Comparison of ENCODE assay signal across 10 cellular contexts in the genomic region with DNA sequence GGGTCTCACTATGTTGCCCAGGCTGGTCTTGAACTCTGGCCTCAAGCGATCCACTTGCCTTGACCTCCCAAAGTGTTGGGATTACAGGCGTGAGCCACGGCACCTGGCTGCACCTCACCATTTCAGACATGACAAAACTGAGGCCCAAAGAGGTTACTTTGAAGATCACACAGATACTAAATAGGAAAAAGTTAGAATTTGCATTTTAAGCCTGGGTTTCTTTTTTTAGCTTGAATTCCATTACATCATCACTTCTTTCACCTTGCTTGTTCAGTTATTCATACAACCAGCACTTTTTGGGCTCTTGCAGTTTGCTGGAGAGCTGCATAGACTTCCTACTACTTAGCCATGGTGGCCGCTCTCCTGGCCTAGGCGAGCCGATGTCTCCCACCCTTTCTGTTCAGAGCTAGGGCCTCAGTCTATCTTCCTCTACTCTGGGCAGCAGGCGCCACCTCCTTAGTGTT. TPM values are rescaled to one million over a fixed set of nuclear protein-coding genes. Genes with fewer than 3 reads are reported as not detected.
DNase-seq lines count a peak whose midpoint lies in the region; ATAC-seq, FAIRE-seq and TF ChIP-seq lines count a peak whose summit lies in the region.
"Had no signal": no experiment of that assay in that cellular context is flagged by ENCODE, and none has a peak within 500 bp of the region (broad histone marks: within the 10 kb centered on the region; RNA-seq: fewer than 3 reads in every experiment).

No MANE protein-coding gene starts in this region.

- in situ Hi-C loops in HepG2 (cut with HindIII; ENCODE audit: extremely low pct_ligation_motif_present, low pct_unique_long_range_greater_than_20kb): loop anchor here (5.0 to 10.0 kb wide), 2 partner anchors 77 to 319 kb away; no protein-coding TSS in a partner anchor

- intact Hi-C loops in HepG2 (cut with micrococcal nuclease; ENCODE audit: unreplicated experiment): loop anchor here (1.0 to 2.0 kb wide), 2 partner anchors 77 to 317 kb away; no protein-coding TSS in a partner anchor
- intact Hi-C loops in right lobe of liver (cut with DNase I): loop anchor here (5.0 kb wide), 1 partner anchor 314 kb away; no protein-coding TSS in a partner anchor

- TF ChIP-seq POLR2A in HepG2 (IDR thresholded peaks at IDR 0.05; ENCODE audit: insufficient read depth in 1 of 2, low read depth in 2 of 2, low read length in 2 of 2) (no peak), right lobe of liver (IDR thresholded peaks at IDR 0.05) (no peak)

- POLR2A ChIA-PET in HepG2 (lab: Yijun Ruan, JAX): no interaction called here

- no peaks in the 10 kb centered on the region for H3K79me2 ChIP-seq in HepG2 (ENCODE audit: insufficient read depth, low read length)
- H3K79me2 ChIP-seq in OCI-LY3 (ENCODE audit: low read length): no peaks in the 10 kb centered on the region

- H3K4me3 ChIP-seq in HepG2 (replicated peaks in 1 of 3; ENCODE audit: insufficient read depth in 1 of 3, low read depth in 2 of 3, low read length in 3 of 3) (no peak overlapping the region), right lobe of liver (no peak overlapping the region), OCI-LY3 (ENCODE audit: low read length) (peak overlapping the region; percentile 65; the same call in 1 of the 2 replicates)

- H2AFZ ChIP-seq in HepG2 (ENCODE audit: low read length): no peak overlapping the region
- peak overlapping the region; percentile 14; the same call in 1 of the 2 replicates for H2AFZ ChIP-seq in OCI-LY3 (ENCODE audit: low read depth, low read length)

- H3K27ac ChIP-seq in HepG2 (ENCODE audit: extremely low read length, insufficient read depth, low read length) (no peak overlapping the region), right lobe of liver (no peak overlapping the region), OCI-LY3 (ENCODE audit: low read length) (peak overlapping the region; percentile 62)

- 57% methylated on average over 7 of the region's 7 CpGs for WGBS in HepG2 (ENCODE audit: low lambda C conversion rate)
- WGBS in right lobe of liver (ENCODE audit: insufficient coverage, low coverage, low lambda C conversion rate, missing lambda C conversion rate): 57% methylated on average over 7 of the region's 7 CpGs

- H3K4me2 ChIP-seq in HepG2 (ENCODE audit: low read depth, low read length) (no peak overlapping the region), OCI-LY3 (ENCODE audit: low read length) (peak overlapping the region; percentile 85)

- H3K36me3 ChIP-seq in HepG2 (replicated peaks in 1 of 2; ENCODE audit: control insufficient read depth in 1 of 2, insufficient read depth in 2 of 2, low read length in 2 of 2) (no peaks in the 10 kb centered on the region), right lobe of liver (no peaks in the 10 kb centered on the region), OCI-LY3 (replicated peaks; ENCODE audit: low read depth, low read length) (no peaks in the 10 kb centered on the region)

- peak overlapping the region; percentile 76 for H3K4me3 Mint-ChIP-seq in central memory CD8-positive, alpha-beta T cell

- DNase-seq in HepG2 (ENCODE audit: low spot score): no peak
- DNase-seq in right lobe of liver: no peak
- DNase-seq in central memory CD8-positive, alpha-beta T cell (ENCODE audit: low spot score in 2 of 2): no peak
- no peak for DNase-seq in cerebellar cortex (ENCODE audit: low spot score)
- no peak for DNase-seq in HT-29 (ENCODE audit: low spot score)
- no peak for DNase-seq in islet precursor cell
- DNase-seq in NK-92 (lab: John Stamatoyannopoulos, UW; ENCODE audit: unreplicated experiment): no peak

- CTCF ChIA-PET in HepG2 (lab: Yijun Ruan, JAX; ENCODE audit: low intra/inter-chr PET ratio, low total read pairs): interaction anchor here (1.7 to 2.1 kb wide), 3 partner anchors 80 to 317 kb away, joined by 4 to 28 read pairs (median 22); no protein-coding TSS in a partner anchor

- no peak overlapping the region for H3K9ac ChIP-seq in HepG2 (ENCODE audit: insufficient read depth, low read depth, low read length)
- H3K9ac ChIP-seq in OCI-LY3 (ENCODE audit: low read length): peak overlapping the region; percentile 69

- H3K27me3 Mint-ChIP-seq in central memory CD8-positive, alpha-beta T cell: no peaks in the 10 kb centered on the region

- no peak for TF ChIP-seq CTCF in HepG2 (CRISPR knock-in tag; IDR thresholded peaks at IDR 0.05)
- no peak for TF ChIP-seq CTCF in right lobe of liver (IDR thresholded peaks at IDR 0.05)
- TF ChIP-seq CTCF in OCI-LY3 (IDR thresholded peaks at IDR 0.05; ENCODE audit: low read depth, low read length): no peak

- FAIRE-seq in HepG2 (lab: Jason Lieb, UNC): no peak
- FAIRE-seq: bronchial epithelial cell had no signal

- H3K4me1 ChIP-seq in HepG2 (ENCODE audit: insufficient read depth, low read length) (no peaks in the 10 kb centered on the region), right lobe of liver (no peaks in the 10 kb centered on the region), OCI-LY3 (ENCODE audit: low read length) (peaks cover 45% of the 10 kb centered on the region)

- peaks cover 53% of the 10 kb centered on the region for H3K4me1 Mint-ChIP-seq in central memory CD8-positive, alpha-beta T cell

- no peaks in the 10 kb centered on the region for H3K27me3 ChIP-seq in HepG2 (ENCODE audit: control insufficient read depth in 1 of 2, insufficient read depth in 2 of 2, low read length in 2 of 2)
- no peaks in the 10 kb centered on the region for H3K27me3 ChIP-seq in right lobe of liver
- no peaks in the 10 kb centered on the region for H3K27me3 ChIP-seq in OCI-LY3 (ENCODE audit: low read depth, low read length)

- H3K9me3 Mint-ChIP-seq in central memory CD8-positive, alpha-beta T cell: peaks cover 3% of the 10 kb centered on the region

- no TSS peak for BruUV-seq in HepG2 (replicated peaks; lab: Mats Ljungman, UMichigan)

- H4K20me1 ChIP-seq in HepG2 (ENCODE audit: insufficient read depth, low read length) (no peaks in the 10 kb centered on the region), OCI-LY3 (ENCODE audit: insufficient read depth, low read length) (no peaks in the 10 kb centered on the region)

- ATAC-seq in HepG2: no peak
- ATAC-seq in right lobe of liver: no peak
- peak; percentile 8 for ATAC-seq in central memory CD8-positive, alpha-beta T cell (replicated peaks; ENCODE audit: extremely low read depth, poor library complexity, severe bottlenecking)

- TF ChIP-seq EP300 in HepG2 (IDR thresholded peaks at IDR 0.05; ENCODE audit: low read depth in 2 of 2, low read length in 2 of 2): no peak
- TF ChIP-seq EP300 in HepG2 (CRISPR knock-in tag; IDR thresholded peaks at IDR 0.05; ENCODE audit: borderline replicate concordance): no peak

- H3K9me3 ChIP-seq in HepG2 (ENCODE audit: low read length) (peaks cover 2% of the 10 kb centered on the region; the same call in 1 of the 2 replicates), right lobe of liver (no peaks in the 10 kb centered on the region), OCI-LY3 (ENCODE audit: insufficient read depth, low read length) (no peaks in the 10 kb centered on the region)

- peaks cover 5% of the 10 kb centered on the region for H3K36me3 Mint-ChIP-seq in central memory CD8-positive, alpha-beta T cell (ENCODE audit: insufficient read depth)

- H3K27ac Mint-ChIP-seq in central memory CD8-positive, alpha-beta T cell (ENCODE audit: low read depth): peak overlapping the region; percentile 98

- no peak for TF ChIP-seq RAD21 in HepG2 (CRISPR knock-in tag; IDR thresholded peaks at IDR 0.05)

TF ChIP-seq in HepG2, 621 proteins besides CTCF, POLR2A, EP300 and RAD21:
- TF ChIP-seq ZNF3 (CRISPR knock-in tag; IDR thresholded peaks at IDR 0.05) (no peak), ATF7 (IDR thresholded peaks at IDR 0.05) (peak; percentile 25; the same call in 1 of the 2 replicates), ATF7 (CRISPR knock-in tag; IDR thresholded peaks at IDR 0.05) (no peak)
TF ChIP-seq in HepG2: peak in this region for 1.

RNA-seq across cellular contexts. Expression of gene CD2, which starts 16.3 kb away (rescaled TPM):
- total RNA-seq in HepG2 (2016; rRNA removed; fragmentation: Illumina TruSeq; extraction: Trizol): not detected in 2 replicates
- total RNA-seq in HepG2 (2016; cell fraction: cytosol; rRNA removed; fragmentation: Illumina TruSeq; extraction: Trizol; ENCODE audit: low read depth): not detected in 2 replicates
- total RNA-seq in HepG2 (2016; cell fraction: insoluble cytoplasmic fraction; rRNA removed; fragmentation: Illumina TruSeq; extraction: Trizol): not detected in 2 replicates
- total RNA-seq in HepG2 (2016; cell fraction: membrane; rRNA removed; fragmentation: Illumina TruSeq; extraction: Trizol): not detected in 2 replicates
- not detected in 2 replicates for total RNA-seq in HepG2 (2016; cell fraction: nucleus; rRNA removed; fragmentation: Illumina TruSeq; extraction: Trizol)
- polyA plus RNA-seq in HepG2 (2011; rRNA removed): not detected in 2 replicates
- polyA plus RNA-seq in HepG2 (2011; cell fraction: cytosol; rRNA removed): not detected in 2 replicates
- polyA plus RNA-seq in HepG2 (2011; cell fraction: nucleus; rRNA removed): not detected in 2 replicates
- polyA plus RNA-seq in HepG2 (2012): not detected in 2 replicates
- not detected in 2 replicates for polyA plus RNA-seq in HepG2 (2016; cell fraction: cytosol; fragmentation: Illumina TruSeq; extraction: Trizol; ENCODE audit: low read depth)
- polyA plus RNA-seq in HepG2 (2016; cell fraction: insoluble cytoplasmic fraction; fragmentation: Illumina TruSeq; extraction: Trizol; ENCODE audit: low read depth): not detected in 2 replicates
- not detected in 2 replicates for polyA plus RNA-seq in HepG2 (2016; cell fraction: membrane; fragmentation: Illumina TruSeq; extraction: Trizol; ENCODE audit: low read depth)
- polyA plus RNA-seq in HepG2 (2016; cell fraction: nucleus; fragmentation: Illumina TruSeq; extraction: Trizol; ENCODE audit: insufficient read depth, low read depth): not detected in 2 replicates
- polyA minus RNA-seq in HepG2 (2011; rRNA and poly(A)+ RNA removed; ENCODE audit: low replicate concordance): not detected in 2 replicates
- not detected in 2 replicates for polyA minus RNA-seq in HepG2 (2011; cell fraction: cytosol; rRNA and poly(A)+ RNA removed)
- polyA minus RNA-seq in HepG2 (2011; cell fraction: nucleus; rRNA and poly(A)+ RNA removed): not detected in 2 replicates
- 1 to 10 TPM in 2 of 6 experiments, under 1 TPM in 4; 0.13 to 1.5 (median 0.66) TPM for total RNA-seq in right lobe of liver
- not detected in 2 replicates for total RNA-seq in HT-29 (2014; rRNA removed; shearing (Covaris generic))
- total RNA-seq: bronchial epithelial cell had no signal
- polyA plus RNA-seq: AG04450 had no signal
